In genomic region chr14:90814806-90815566, GRCh38 we compare ENCODE assay signal across 9 cellular contexts. TPM values are rescaled to one million over a fixed set of nuclear protein-coding genes. Genes with fewer than 3 reads are reported as not detected.
DNase-seq lines count a peak whose midpoint lies in the region; ATAC-seq and TF ChIP-seq lines count a peak whose summit lies in the region.
"Had no signal": no experiment of that assay in that cellular context is flagged by ENCODE, and none has a peak within 500 bp of the region (broad histone marks: within the 10 kb centered on the region; RNA-seq: fewer than 3 reads in every experiment).

No MANE protein-coding gene starts in this region.

- H3K9me2 ChIP-seq in GM23338 (ENCODE audit: insufficient read depth), result no peaks in the 10 kb centered on the region

- no peaks in the 10 kb centered on the region for H3K9me3 Mint-ChIP-seq in GM23338

- no peak for ATAC-seq in GM23338
- no peak for ATAC-seq in T-helper 17 cell
- ATAC-seq in gastroesophageal sphincter, result no peak
- ATAC-seq in gastrocnemius medialis, result no peak
- no peak for ATAC-seq in GM21381 (IDR thresholded peaks at IDR 0.05; ENCODE audit: unreplicated experiment)

- no peak for TF ChIP-seq EP300 in gastroesophageal sphincter (IDR thresholded peaks at IDR 0.05)

- H3K27ac ChIP-seq in GM23338 (ENCODE audit: low read depth) (no peak overlapping the region), gastroesophageal sphincter (peak overlapping the region in 1 of 4 donors; percentile 72), gastrocnemius medialis (peak overlapping the region; percentile 52 to 70 (median 65)), RWPE1 (no peak overlapping the region)
- H3K27ac ChIP-seq: epithelial cell of prostate had no signal

- in situ Hi-C loops in gastrocnemius medialis (cut with MboI; ENCODE audit: low sequenced_read_pairs in 4 of 4), result loop anchor here in 1 of 4 donors (25.0 kb wide), 1 partner anchor 828 kb away; no protein-coding TSS in a partner anchor

- POLR2A ChIA-PET in RWPE1 (lab: Yijun Ruan, JAX; ENCODE audit: low non-redundant PET), result no interaction called here

- no peaks in the 10 kb centered on the region for H3K36me3 ChIP-seq in GM23338 (ENCODE audit: insufficient read depth)
- H3K36me3 ChIP-seq in gastroesophageal sphincter, result no peaks in the 10 kb centered on the region
- H3K36me3 ChIP-seq in gastrocnemius medialis, result no peaks in the 10 kb centered on the region

- H3F3A ChIP-seq in GM23338 (replicated peaks; ENCODE audit: low read depth), result no peaks in the 10 kb centered on the region

- H3K4me1 ChIP-seq in GM23338 (ENCODE audit: insufficient read depth), result peaks cover 13% of the 10 kb centered on the region
- H3K4me1 ChIP-seq in gastroesophageal sphincter, result peaks cover 0 to 48% (median 13%) of the 10 kb centered on the region in 3 donors
- peaks cover 35 to 46% of the 10 kb centered on the region in 2 donors for H3K4me1 ChIP-seq in gastrocnemius medialis

- no peak for TF ChIP-seq POLR2A in gastroesophageal sphincter (IDR thresholded peaks at IDR 0.05)
- TF ChIP-seq POLR2A in gastrocnemius medialis (IDR thresholded peaks at IDR 0.05), result no peak

- DNase-seq in GM23338 (ENCODE audit: low spot score) (no peak), T-helper 17 cell (no peak), gastrocnemius medialis (no peak), nucleus accumbens (lab: John Stamatoyannopoulos, UW) (no peak), H4 (ENCODE audit: low spot score) (no peak), RWPE1 (ENCODE audit: low spot score) (no peak)

- 65 to 72% methylated on average over 6 to 9 of the region's 12 CpGs for WGBS in gastroesophageal sphincter (ENCODE audit: low coverage in 1 of 2), 2 donors

- H3K79me2 ChIP-seq in GM23338 (replicated peaks; ENCODE audit: insufficient read depth), result peaks cover 3% of the 10 kb centered on the region

- H3K27me3 Mint-ChIP-seq in GM23338 (ENCODE audit: insufficient read depth, low read depth, poor library complexity), result peaks cover 17% of the 10 kb centered on the region
- no peaks in the 10 kb centered on the region for H3K27me3 Mint-ChIP-seq in T-helper 17 cell

- H3K4me1 Mint-ChIP-seq in GM23338 (peaks cover 8% of the 10 kb centered on the region), T-helper 17 cell (peaks cover 8% of the 10 kb centered on the region)

- H3K27me3 ChIP-seq in GM23338 (ENCODE audit: insufficient read depth) (peaks cover 14% of the 10 kb centered on the region), gastroesophageal sphincter (no peaks in the 10 kb centered on the region), gastrocnemius medialis (no peaks in the 10 kb centered on the region)

- peak overlapping the region; percentile 72 for H3K4me3 Mint-ChIP-seq in GM23338
- peak overlapping the region; percentile 89 for H3K4me3 Mint-ChIP-seq in T-helper 17 cell

- CTCF ChIA-PET in RWPE1 (lab: Yijun Ruan, JAX), result interaction anchor here (0.6 to 1.1 kb wide), 2 partner anchors 55 to 345 kb away, joined by 3 to 4 read pairs; no protein-coding TSS in a partner anchor

- H3K27ac Mint-ChIP-seq in GM23338 (no peak overlapping the region), T-helper 17 cell (peak overlapping the region; percentile 82)

- H3K9me3 ChIP-seq in T-helper 17 cell (ENCODE audit: control insufficient read depth, low read length, poor library complexity, severe bottlenecking) (no peaks in the 10 kb centered on the region), gastroesophageal sphincter (no peaks in the 10 kb centered on the region), gastrocnemius medialis (no peaks in the 10 kb centered on the region)

- peak overlapping the region; percentile 96 for H2AFZ ChIP-seq in GM23338

- intact Hi-C loops in gastrocnemius medialis (cut with DNase I; ENCODE audit: low total_unique reads), result loop anchor here (5.0 kb wide), 2 partner anchors 58 to 433 kb away; no protein-coding TSS in a partner anchor

- H4K20me1 ChIP-seq in GM23338 (replicated peaks; ENCODE audit: insufficient read depth), result no peaks in the 10 kb centered on the region; the same call in 1 of the 2 replicates

- TF ChIP-seq CTCF in GM23338 (conservative IDR thresholded peaks at IDR 0.05; ENCODE audit: low read depth in 2 of 2), result no peak
- TF ChIP-seq CTCF in gastroesophageal sphincter (IDR thresholded peaks at IDR 0.05), result no peak
- TF ChIP-seq CTCF in gastrocnemius medialis (IDR thresholded peaks at IDR 0.05 in 4 of 5, conservative IDR thresholded peaks at IDR 0.05 in 1 of 5), result no peak
- no peak for TF ChIP-seq CTCF in RWPE1 (conservative IDR thresholded peaks at IDR 0.05; ENCODE audit: low read depth)

- H3K4me2 ChIP-seq in GM23338, result peak overlapping the region; percentile 90

- peak overlapping the region; percentile 69 for H3K4me3 ChIP-seq in GM23338
- peak overlapping the region; percentile 53 to 85 for H3K4me3 ChIP-seq in gastroesophageal sphincter
- H3K4me3 ChIP-seq in gastrocnemius medialis, result peak overlapping the region; percentile 73 to 81 (median 76)

- no peaks in the 10 kb centered on the region for H3K36me3 Mint-ChIP-seq in GM23338 (ENCODE audit: low read depth)
- no peaks in the 10 kb centered on the region for H3K36me3 Mint-ChIP-seq in T-helper 17 cell (ENCODE audit: low read depth)

TF ChIP-seq in GM23338, 12 proteins besides CTCF, POLR2A, EP300 and RAD21 (continues in another document):
- TF ChIP-seq POLR2AphosphoS5 (IDR thresholded peaks at IDR 0.05; ENCODE audit: low read depth), result no peak
- no peak for TF ChIP-seq JUNB (IDR thresholded peaks at IDR 0.05; ENCODE audit: unreplicated experiment)
- no peak for TF ChIP-seq EZH2phosphoT487 (IDR thresholded peaks at IDR 0.05; ENCODE audit: unreplicated experiment)
- no peak for TF ChIP-seq STAT1 (IDR thresholded peaks at IDR 0.05; ENCODE audit: unreplicated experiment)
- no peak for TF ChIP-seq EZH2 (IDR thresholded peaks at IDR 0.05; ENCODE audit: low read depth, unreplicated experiment)
- no peak for TF ChIP-seq ZNF331 (CRISPR knock-in tag; IDR thresholded peaks at IDR 0.05; ENCODE audit: low read depth)
- TF ChIP-seq ZNF114 (CRISPR knock-in tag; IDR thresholded peaks at IDR 0.05), result no peak
- no peak for TF ChIP-seq NANOG (IDR thresholded peaks at IDR 0.05; ENCODE audit: borderline replicate concordance)
- TF ChIP-seq ETS1 (IDR thresholded peaks at IDR 0.05), result no peak

RNA-seq across cellular contexts. Expression of gene TTC7B, which starts 1.2 kb away (rescaled TPM):
- 16.5 and 28.6 TPM in 2 replicates for total RNA-seq in GM23338 (2014; rRNA removed; shearing (Covaris generic))
- polyA plus RNA-seq in GM23338 (2016; fragmentation: Nextera tagmentation; extraction: Ambion mirVana), result 7.9 and 10.1 TPM in 2 replicates
- total RNA-seq in T-helper 17 cell (10 to 100 TPM in 1 of 2 donors, 1 to 10 TPM in 1; 2.5 to 28.3 TPM), gastroesophageal sphincter (100 to 1,000 TPM in 1 of 4 donors, 10 to 100 TPM in 3; 59.0 to 170 (median 64.1) TPM), gastrocnemius medialis (10 to 100 TPM; 35.0 to 78.7 (median 36.8) TPM)
- 11.7 and 15.2 TPM in 2 replicates for total RNA-seq in H4 (2014; rRNA removed; shearing (Covaris generic))

Comparison
In these comparisons a context has a peak if more than half of its experiments do, and no peak if none do; other contexts are left out.
1. H3K27ac ChIP-seq: peak in gastrocnemius medialis (4 of 4); none in GM23338 (single experiment) and RWPE1 (single experiment).
2. Peak in every context shown above with its lines, with median percentiles within 50 percentile points of each other: H3K4me3 ChIP-seq.